ENCODE assay signal across 9 cellular contexts in genomic region chr1:55781944-55782482, GRCh38.
DNase-seq lines count a peak whose midpoint lies in the region; ATAC-seq, FAIRE-seq and TF ChIP-seq lines count a peak whose summit lies in the region.
"Had no signal": no experiment of that assay in that cellular context is flagged by ENCODE, and none has a peak within 500 bp of the region (broad histone marks: within the 10 kb centered on the region; RNA-seq: fewer than 3 reads in every experiment).

No MANE protein-coding gene starts in this region.

- peaks cover 12% of the 10 kb centered on the region for H3K4me1 Mint-ChIP-seq in MCF 10A (ENCODE audit: insufficient read depth, unreplicated experiment)

- FAIRE-seq in GM12891 (lab: Jason Lieb, UNC), result no peak

- POLR2A ChIA-PET in MCF 10A (lab: Yijun Ruan, JAX), result interaction anchor here (0.8 to 0.9 kb wide), 2 partner anchors 11 to 298 kb away, joined by 3 to 5 read pairs; no protein-coding TSS in a partner anchor

- ATAC-seq in GM18868 (IDR thresholded peaks at IDR 0.05; ENCODE audit: unreplicated experiment) (no peak), HG03095 (IDR thresholded peaks at IDR 0.05; ENCODE audit: unreplicated experiment) (no peak)

- peak overlapping the region; percentile 80 for H3K27ac Mint-ChIP-seq in MCF 10A (ENCODE audit: low read depth, unreplicated experiment)

- no peaks in the 10 kb centered on the region for H3K9me3 Mint-ChIP-seq in MCF 10A (ENCODE audit: unreplicated experiment)

- CTCF ChIA-PET in MCF 10A (lab: Yijun Ruan, JAX), result interaction anchor here (0.6 to 2.0 kb wide), 4 partner anchors 10 to 421 kb away, joined by 3 to 8 read pairs (median 3); no protein-coding TSS in a partner anchor

- H3K4me3 Mint-ChIP-seq in MCF 10A (ENCODE audit: unreplicated experiment), result no peak overlapping the region

- H3K27me3 Mint-ChIP-seq in MCF 10A (ENCODE audit: insufficient read depth, unreplicated experiment), result no peaks in the 10 kb centered on the region

- no TSS peak for BruUV-seq in MCF 10A (replicated peaks; lab: Mats Ljungman, UMichigan)

- TF ChIP-seq CTCF in MCF 10A (IDR thresholded peaks at IDR 0.05; ENCODE audit: unreplicated experiment), result no peak

- peak; percentile 3 for DNase-seq in Ammon's horn (ENCODE audit: low spot score)
- peak; percentile 97 for DNase-seq in M059J (ENCODE audit: low read depth)
- peak; percentile 72 for DNase-seq in MCF 10A (ENCODE audit: unreplicated experiment)
- DNase-seq in midbrain (lab: John Stamatoyannopoulos, UW), result peak; percentile 8
- no peak for DNase-seq in GM12891 (ENCODE audit: insufficient read length, low spot score)
- DNase-seq in activated gamma-delta T cell (lab: John Stamatoyannopoulos, UW), result no peak
- DNase-seq: KBM-7 had no signal

- intact Hi-C loops in MCF 10A (cut with micrococcal nuclease), result no loop called here

- TF ChIP-seq POLR2A in GM12891 (IDR thresholded peaks at IDR 0.05; ENCODE audit: low read depth, low read length), result no peak

- no peaks in the 10 kb centered on the region for H3K36me3 Mint-ChIP-seq in MCF 10A (ENCODE audit: insufficient read depth, unreplicated experiment)

TF ChIP-seq in GM12891, 5 proteins besides CTCF, POLR2A, EP300 and RAD21:
- TF ChIP-seq POU2F2 (IDR thresholded peaks at IDR 0.05; ENCODE audit: low read depth, low read length), result no peak
- no peak for TF ChIP-seq PAX5 (IDR thresholded peaks at IDR 0.05; ENCODE audit: insufficient read depth, low read length, severe bottlenecking)
- TF ChIP-seq POLR2AphosphoS5 (IDR thresholded peaks at IDR 0.05; ENCODE audit: low read depth, low read length), result no peak
- no peak for TF ChIP-seq TAF1 (IDR thresholded peaks at IDR 0.05; ENCODE audit: low read depth, low read length)
- no peak for TF ChIP-seq SPI1 (IDR thresholded peaks at IDR 0.05; ENCODE audit: low read depth, low read length)

Comparison
In these comparisons a context has a peak if more than half of its experiments do, and no peak if none do; other contexts are left out.
1. DNase-seq: peak in Ammon's horn (single experiment), M059J (single experiment), MCF 10A (single experiment) and midbrain (single experiment); none in GM12891 (single experiment) and activated gamma-delta T cell (single experiment).